Comparison of ENCODE assay signal across 18 cellular contexts in genomic region chr5:81045389-81045807, GRCh38.
DNase-seq lines count a peak whose midpoint lies in the region; ATAC-seq and TF ChIP-seq lines count a peak whose summit lies in the region.
"Had no signal": no experiment of that assay in that cellular context is flagged by ENCODE, and none has a peak within 500 bp of the region (broad histone marks: within the 10 kb centered on the region; RNA-seq: fewer than 3 reads in every experiment).

No MANE protein-coding gene starts in this region.

- peaks cover 25% of the 10 kb centered on the region for H3K36me3 Mint-ChIP-seq in activated T-helper 2 cell treated with anti-CD3 and anti-CD28 coated beads, Interferon-gamma antibody, Interleukin-2, Interleukin-4, amounts not matched to agents 10 μg/mL and 5 μg/mL and 100 μg/mL, durations not matched to agents 14 hours and 24 hours and 36 hours (ENCODE audit: low read depth)

- DNase-seq in DMS53 (lab: John Stamatoyannopoulos, UW) (peak; percentile 43), DMS53 treated with DMSO at 0.1 percent for 48 hours (lab: John Stamatoyannopoulos, UW; ENCODE audit: unreplicated experiment) (no peak), epithelial cell of proximal tubule (ENCODE audit: low read depth) (peak; percentile 33), renal cortical epithelial cell (ENCODE audit: low read depth) (peak; percentile 92), SHP77 treated with DMSO at 0.1 percent for 48 hours (lab: John Stamatoyannopoulos, UW) (no peak), NCI-H1930 (lab: John Stamatoyannopoulos, UW) (no peak)
- no peak for DNase-seq in activated T-helper 2 cell treated with anti-CD3 and anti-CD28 coated beads, Interferon-gamma antibody, Interleukin-2, Interleukin-4, amounts not matched to agents 10 μg/mL and 5 μg/mL and 100 μg/mL, durations not matched to agents 14 hours and 24 hours and 36 hours (ENCODE audit: low spot score)
- DNase-seq: DMS 273 treated with DMSO at 0.1 percent for 48 hours, Karpas-422, NCI-H2029, NCI-H2171 treated with DMSO at 0.1 percent for 48 hours, NCI-H510A, NCI-H82, Right ventricle myocardium superior had no signal

- no peak for TF ChIP-seq CTCF in epithelial cell of proximal tubule (conservative IDR thresholded peaks at IDR 0.05; ENCODE audit: low read depth, low read length)

- intact Hi-C loops in activated T-helper 2 cell treated with anti-CD3 and anti-CD28 coated beads, Interferon-gamma antibody, Interleukin-2, Interleukin-4, amounts not matched to agents 10 μg/mL and 5 μg/mL and 100 μg/mL, durations not matched to agents 14 hours and 24 hours and 36 hours (cut with micrococcal nuclease) = no loop called here

- no peak for ATAC-seq in GM18870 (IDR thresholded peaks at IDR 0.05; ENCODE audit: unreplicated experiment)
- ATAC-seq: Panc1 had no signal

- H3K4me3 Mint-ChIP-seq in activated T-helper 2 cell treated with anti-CD3 and anti-CD28 coated beads, Interferon-gamma antibody, Interleukin-2, Interleukin-4, amounts not matched to agents 10 μg/mL and 5 μg/mL and 100 μg/mL, durations not matched to agents 14 hours and 24 hours and 36 hours (ENCODE audit: low read depth) = no peak overlapping the region

- peak overlapping the region; percentile 18 for H3K27ac Mint-ChIP-seq in activated T-helper 2 cell treated with anti-CD3 and anti-CD28 coated beads, Interferon-gamma antibody, Interleukin-2, Interleukin-4, amounts not matched to agents 10 μg/mL and 5 μg/mL and 100 μg/mL, durations not matched to agents 14 hours and 24 hours and 36 hours

- no peaks in the 10 kb centered on the region for H3K27me3 Mint-ChIP-seq in activated T-helper 2 cell treated with anti-CD3 and anti-CD28 coated beads, Interferon-gamma antibody, Interleukin-2, Interleukin-4, amounts not matched to agents 10 μg/mL and 5 μg/mL and 100 μg/mL, durations not matched to agents 14 hours and 24 hours and 36 hours (ENCODE audit: low read depth)

- peaks cover 5% of the 10 kb centered on the region for H3K4me1 Mint-ChIP-seq in activated T-helper 2 cell treated with anti-CD3 and anti-CD28 coated beads, Interferon-gamma antibody, Interleukin-2, Interleukin-4, amounts not matched to agents 10 μg/mL and 5 μg/mL and 100 μg/mL, durations not matched to agents 14 hours and 24 hours and 36 hours (ENCODE audit: low read depth)

- H3K4me3 ChIP-seq in epithelial cell of proximal tubule (ENCODE audit: low read depth, low read length) = no peak overlapping the region
- H3K4me3 ChIP-seq: BLaER1, HAP-1 had no signal

- no peaks in the 10 kb centered on the region for H3K9me3 Mint-ChIP-seq in activated T-helper 2 cell treated with anti-CD3 and anti-CD28 coated beads, Interferon-gamma antibody, Interleukin-2, Interleukin-4, amounts not matched to agents 10 μg/mL and 5 μg/mL and 100 μg/mL, durations not matched to agents 14 hours and 24 hours and 36 hours

Comparison
In these comparisons a context has a peak if more than half of its experiments do, and no peak if none do; other contexts are left out.
1. DNase-seq: peak in DMS53 (single experiment), epithelial cell of proximal tubule (single experiment) and renal cortical epithelial cell (single experiment); none in DMS53 treated with DMSO at 0.1 percent for 48 hours (single experiment), activated T-helper 2 cell treated with anti-CD3 and anti-CD28 coated beads, Interferon-gamma antibody, Interleukin-2, Interleukin-4, amounts not matched to agents 10 μg/mL and 5 μg/mL and 100 μg/mL, durations not matched to agents 14 hours and 24 hours and 36 hours (single experiment), SHP77 treated with DMSO at 0.1 percent for 48 hours (single experiment) and NCI-H1930 (0 of 2).